Comparison of ENCODE assay signal across 8 cellular contexts in the genomic region with DNA sequence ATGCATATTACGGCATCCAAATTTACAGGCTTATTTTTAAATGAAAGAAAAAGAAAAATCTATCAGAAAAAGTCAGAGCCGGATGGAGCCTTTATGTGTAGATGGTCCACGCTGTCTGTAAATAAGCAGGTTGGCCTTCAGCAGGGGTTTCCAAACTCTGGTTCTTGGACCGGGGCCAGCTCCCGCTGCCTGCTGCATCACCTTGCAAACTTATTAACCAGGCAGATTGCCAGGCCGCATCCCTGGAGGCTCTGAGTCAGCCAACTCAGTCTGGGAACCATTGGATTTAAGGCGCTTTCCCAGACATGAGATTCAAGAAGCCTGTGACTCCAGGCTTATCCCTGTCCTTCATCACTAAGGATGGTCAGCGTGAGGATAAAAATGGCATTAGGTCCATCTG.
DNase-seq lines count a peak whose midpoint lies in the region; ATAC-seq and TF ChIP-seq lines count a peak whose summit lies in the region.

No MANE protein-coding gene starts in this region.

- no peak for ATAC-seq in GM21737 (IDR thresholded peaks at IDR 0.05; ENCODE audit: unreplicated experiment)
- no peak for ATAC-seq in WTC11
- ATAC-seq in HG03442 (IDR thresholded peaks at IDR 0.05; ENCODE audit: unreplicated experiment): no peak

- H3K4me1 Mint-ChIP-seq in WTC11: peaks cover 31% of the 10 kb centered on the region

- 0 out of 2 replicates have a peak, but pooled peaks cover 3% of the 10 kb centered on the region for H3K9me3 Mint-ChIP-seq in WTC11

- DNase-seq in D341Med (ENCODE audit: low spot score) (peak; percentile 72), NCI-H2029 (lab: John Stamatoyannopoulos, UW) (peak; percentile 71), adrenal gland (peak; percentile 78 to 91 (median 89)), left kidney (ENCODE audit: low read depth, low spot score) (peak; percentile 67), WTC11 (ENCODE audit: low spot score) (no peak), HCEC 1CT (no peak)

- H3K9me3 ChIP-seq in adrenal gland (replicated peaks in 1 of 3): no peaks in the 10 kb centered on the region

- H3K4me3 ChIP-seq in adrenal gland: no peak overlapping the region

- intact Hi-C loops in adrenal gland (cut with DNase I): no loop called here

- POLR2A ChIA-PET in WTC11 (lab: Charles Lee): interaction anchor here (0.6 kb wide), 1 partner anchor 499 kb away, joined by 4 read pairs; no protein-coding TSS in a partner anchor

- no peak overlapping the region for H3K4me3 Mint-ChIP-seq in WTC11

- no peaks in the 10 kb centered on the region for H3K4me1 ChIP-seq in adrenal gland (replicated peaks in 1 of 2)

- no peaks in the 10 kb centered on the region for H3K27me3 ChIP-seq in adrenal gland

- 43 to 55% (median 48%) methylated on average over 7 to 8 of the region's 8 CpGs for WGBS in adrenal gland, 4 donors

- no peak for TF ChIP-seq POLR2A in adrenal gland (IDR thresholded peaks at IDR 0.05)

- H3K27me3 Mint-ChIP-seq in WTC11 (ENCODE audit: low read depth): peaks cover 10% of the 10 kb centered on the region

- no peak overlapping the region for H3K27ac Mint-ChIP-seq in WTC11

- TF ChIP-seq CTCF in adrenal gland (IDR thresholded peaks at IDR 0.05) (no peak), WTC11 (IDR thresholded peaks at IDR 0.05) (no peak)

- CTCF ChIA-PET in WTC11 (lab: Charles Lee): no interaction called here

- no peaks in the 10 kb centered on the region for H3K36me3 ChIP-seq in adrenal gland (replicated peaks in 1 of 2)

- no peaks in the 10 kb centered on the region for H3K36me3 Mint-ChIP-seq in WTC11

- no peak overlapping the region for H3K27ac ChIP-seq in adrenal gland

TF ChIP-seq in WTC11, 78 proteins besides CTCF, POLR2A, EP300 and RAD21:
- no peak for TF ChIP-seq GTF2I (CRISPR knock-in tag; conservative IDR thresholded peaks at IDR 0.05)
- TF ChIP-seq ZBTB21 (CRISPR knock-in tag; IDR thresholded peaks at IDR 0.05; ENCODE audit: borderline replicate concordance): no peak
- TF ChIP-seq ZNF671 (CRISPR knock-in tag; IDR thresholded peaks at IDR 0.05): no peak
- TF ChIP-seq, protein P1, sequence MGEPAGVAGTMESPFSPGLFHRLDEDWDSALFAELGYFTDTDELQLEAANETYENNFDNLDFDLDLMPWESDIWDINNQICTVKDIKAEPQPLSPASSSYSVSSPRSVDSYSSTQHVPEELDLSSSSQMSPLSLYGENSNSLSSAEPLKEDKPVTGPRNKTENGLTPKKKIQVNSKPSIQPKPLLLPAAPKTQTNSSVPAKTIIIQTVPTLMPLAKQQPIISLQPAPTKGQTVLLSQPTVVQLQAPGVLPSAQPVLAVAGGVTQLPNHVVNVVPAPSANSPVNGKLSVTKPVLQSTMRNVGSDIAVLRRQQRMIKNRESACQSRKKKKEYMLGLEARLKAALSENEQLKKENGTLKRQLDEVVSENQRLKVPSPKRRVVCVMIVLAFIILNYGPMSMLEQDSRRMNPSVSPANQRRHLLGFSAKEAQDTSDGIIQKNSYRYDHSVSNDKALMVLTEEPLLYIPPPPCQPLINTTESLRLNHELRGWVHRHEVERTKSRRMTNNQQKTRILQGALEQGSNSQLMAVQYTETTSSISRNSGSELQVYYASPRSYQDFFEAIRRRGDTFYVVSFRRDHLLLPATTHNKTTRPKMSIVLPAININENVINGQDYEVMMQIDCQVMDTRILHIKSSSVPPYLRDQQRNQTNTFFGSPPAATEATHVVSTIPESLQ (CRISPR knock-in tag; IDR thresholded peaks at IDR 0.05): no peak
- TF ChIP-seq, protein P2, sequence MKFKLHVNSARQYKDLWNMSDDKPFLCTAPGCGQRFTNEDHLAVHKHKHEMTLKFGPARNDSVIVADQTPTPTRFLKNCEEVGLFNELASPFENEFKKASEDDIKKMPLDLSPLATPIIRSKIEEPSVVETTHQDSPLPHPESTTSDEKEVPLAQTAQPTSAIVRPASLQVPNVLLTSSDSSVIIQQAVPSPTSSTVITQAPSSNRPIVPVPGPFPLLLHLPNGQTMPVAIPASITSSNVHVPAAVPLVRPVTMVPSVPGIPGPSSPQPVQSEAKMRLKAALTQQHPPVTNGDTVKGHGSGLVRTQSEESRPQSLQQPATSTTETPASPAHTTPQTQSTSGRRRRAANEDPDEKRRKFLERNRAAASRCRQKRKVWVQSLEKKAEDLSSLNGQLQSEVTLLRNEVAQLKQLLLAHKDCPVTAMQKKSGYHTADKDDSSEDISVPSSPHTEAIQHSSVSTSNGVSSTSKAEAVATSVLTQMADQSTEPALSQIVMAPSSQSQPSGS (CRISPR knock-in tag; IDR thresholded peaks at IDR 0.05; ENCODE audit: borderline replicate concordance, low read depth): no peak
- TF ChIP-seq ZNF138 (CRISPR knock-in tag; conservative IDR thresholded peaks at IDR 0.05): no peak
- no peak for TF ChIP-seq FOXK1 (CRISPR knock-in tag; IDR thresholded peaks at IDR 0.05)
- TF ChIP-seq SMAD4 (CRISPR knock-in tag; IDR thresholded peaks at IDR 0.05): no peak
- TF ChIP-seq, protein P3, sequence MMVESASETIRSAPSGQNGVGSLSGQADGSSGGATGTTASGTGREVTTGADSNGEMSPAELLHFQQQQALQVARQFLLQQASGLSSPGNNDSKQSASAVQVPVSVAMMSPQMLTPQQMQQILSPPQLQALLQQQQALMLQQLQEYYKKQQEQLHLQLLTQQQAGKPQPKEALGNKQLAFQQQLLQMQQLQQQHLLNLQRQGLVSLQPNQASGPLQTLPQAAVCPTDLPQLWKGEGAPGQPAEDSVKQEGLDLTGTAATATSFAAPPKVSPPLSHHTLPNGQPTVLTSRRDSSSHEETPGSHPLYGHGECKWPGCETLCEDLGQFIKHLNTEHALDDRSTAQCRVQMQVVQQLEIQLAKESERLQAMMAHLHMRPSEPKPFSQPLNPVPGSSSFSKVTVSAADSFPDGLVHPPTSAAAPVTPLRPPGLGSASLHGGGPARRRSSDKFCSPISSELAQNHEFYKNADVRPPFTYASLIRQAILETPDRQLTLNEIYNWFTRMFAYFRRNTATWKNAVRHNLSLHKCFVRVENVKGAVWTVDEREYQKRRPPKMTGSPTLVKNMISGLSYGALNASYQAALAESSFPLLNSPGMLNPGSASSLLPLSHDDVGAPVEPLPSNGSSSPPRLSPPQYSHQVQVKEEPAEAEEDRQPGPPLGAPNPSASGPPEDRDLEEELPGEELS (CRISPR knock-in tag; IDR thresholded peaks at IDR 0.05): no peak
- TF ChIP-seq, protein P4, sequence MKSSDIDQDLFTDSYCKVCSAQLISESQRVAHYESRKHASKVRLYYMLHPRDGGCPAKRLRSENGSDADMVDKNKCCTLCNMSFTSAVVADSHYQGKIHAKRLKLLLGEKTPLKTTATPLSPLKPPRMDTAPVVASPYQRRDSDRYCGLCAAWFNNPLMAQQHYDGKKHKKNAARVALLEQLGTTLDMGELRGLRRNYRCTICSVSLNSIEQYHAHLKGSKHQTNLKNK (CRISPR knock-in tag; IDR thresholded peaks at IDR 0.05): no peak

Comparison
In these comparisons a context has a peak if more than half of its experiments do, and no peak if none do; other contexts are left out.
1. DNase-seq: peak in D341Med (single experiment), NCI-H2029 (single experiment), adrenal gland (7 of 7) and left kidney (single experiment); none in WTC11 (single experiment) and HCEC 1CT (single experiment).